8 cellular contexts compared by ENCODE assay signal in genomic region chr1:42146916-42147320, GRCh38.
A peak's percentile ranks its signal among the peaks of the same experiment; 100 is the strongest.
DNase-seq lines count a peak whose midpoint lies in the region; ATAC-seq and TF ChIP-seq lines count a peak whose summit lies in the region.

No MANE protein-coding gene starts in this region.

- peak; percentile 70 for DNase-seq in DMS79 (lab: John Stamatoyannopoulos, UW)
- DNase-seq in SHP77 (lab: John Stamatoyannopoulos, UW): peak; percentile 64 to 72
- DNase-seq in activated naive CD4-positive, alpha-beta T cell treated with Interleukin-2 at 50 U/mL for 16 hours: peak; percentile 73
- peak; percentile 62 for DNase-seq in glomerular visceral epithelial cell (ENCODE audit: extremely low spot score)
- peak in 9 of 10 donors; percentile 34 to 93 (median 70) for DNase-seq in posterior cingulate gyrus

- intact Hi-C loops in posterior cingulate gyrus (cut with DNase I): loop anchor here (5.0 kb wide), 1 partner anchor 600 kb away; no protein-coding TSS in a partner anchor

- peak; percentile 95 for TF ChIP-seq CTCF in LNCAP (IDR thresholded peaks at IDR 0.05)

- no peak for ATAC-seq in HG03432 (IDR thresholded peaks at IDR 0.05; ENCODE audit: unreplicated experiment)
- no peak for ATAC-seq in GM21423 (IDR thresholded peaks at IDR 0.05; ENCODE audit: unreplicated experiment)
